ENCODE assay signal across 8 cellular contexts in the genomic region with DNA sequence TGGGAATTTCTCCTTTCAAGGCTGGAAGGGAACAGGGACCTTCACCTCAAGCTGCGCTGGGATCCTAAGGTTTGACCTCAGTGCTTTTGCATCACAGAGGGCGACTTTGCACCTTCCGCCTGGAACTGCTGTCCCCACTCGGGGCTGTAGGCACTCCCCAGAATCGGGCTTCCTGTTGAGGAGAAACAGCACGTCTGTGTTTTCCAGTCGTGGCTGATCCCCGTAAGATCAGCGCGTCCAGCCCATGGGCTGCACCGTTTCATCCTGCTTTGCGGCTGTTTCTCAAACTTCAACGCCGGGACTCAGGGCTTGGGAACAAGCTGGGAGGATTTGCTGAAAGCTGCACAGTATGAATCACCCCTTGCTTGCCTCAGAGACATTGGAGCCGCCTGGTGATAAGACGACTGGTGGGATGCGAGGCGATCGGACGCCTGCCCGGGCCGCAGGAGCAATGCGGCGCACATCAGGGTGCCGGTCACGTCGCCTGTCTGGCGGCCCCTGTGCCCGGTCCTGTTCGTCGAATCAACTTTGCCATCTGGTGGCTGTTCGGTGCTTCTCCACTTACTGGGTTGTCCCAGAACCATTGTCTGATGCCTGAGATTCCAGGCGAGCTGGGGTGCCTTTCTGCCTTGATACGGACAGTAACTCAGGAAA. TPM values are rescaled to one million over a fixed set of nuclear protein-coding genes. Genes with fewer than 3 reads are reported as not detected.
A peak's percentile ranks its signal among the peaks of the same experiment; 100 is the strongest.
DNase-seq lines count a peak whose midpoint lies in the region; FAIRE-seq and TF ChIP-seq lines count a peak whose summit lies in the region.

No MANE protein-coding gene starts in this region.

- no peaks in the 10 kb centered on the region for H3K27me3 ChIP-seq in AG04450 (ENCODE audit: control insufficient read depth, insufficient read depth, low read length)
- no peaks in the 10 kb centered on the region for H3K27me3 ChIP-seq in neural cell (ENCODE audit: insufficient read depth, low read depth, low read length)

- H2AFZ ChIP-seq in neural cell (ENCODE audit: low read depth, low read length) (no peak overlapping the region), OCI-LY7 (ENCODE audit: low read length) (no peak overlapping the region)

- H3K4me1 ChIP-seq in OCI-LY7 (ENCODE audit: insufficient read depth, low read length, poor library complexity, severe bottlenecking), result no peaks in the 10 kb centered on the region

- peak overlapping the region; percentile 17; the same call in 1 of the 2 replicates for H3K4me3 ChIP-seq in AG04450 (ENCODE audit: low read depth, low read length)
- H3K4me3 ChIP-seq in neural cell (ENCODE audit: low read length), result no peak overlapping the region
- no peak overlapping the region for H3K4me3 ChIP-seq in OCI-LY7 (ENCODE audit: low read depth, low read length, poor library complexity, severe bottlenecking)

- H3K4me2 ChIP-seq in neural cell (ENCODE audit: low read length), result no peak overlapping the region
- no peak overlapping the region for H3K4me2 ChIP-seq in OCI-LY7 (ENCODE audit: low read length)

- H3K9me2 ChIP-seq in neural cell (ENCODE audit: insufficient read depth, low read length) (no peaks in the 10 kb centered on the region), OCI-LY7 (ENCODE audit: insufficient read depth, low read length) (no peaks in the 10 kb centered on the region)

- CTCF ChIA-PET in AG04450 (lab: Charles Lee), result interaction anchor here (0.6 to 1.6 kb wide), 8 partner anchors 9 to 318 kb away, joined by 3 to 10 read pairs (median 4); no protein-coding TSS in a partner anchor
- CTCF ChIA-PET in OCI-LY7 (lab: Charles Lee; ENCODE audit: unreplicated experiment), result no interaction called here

- TF ChIP-seq CTCF in AG04450 (IDR thresholded peaks at IDR 0.05; ENCODE audit: low read depth, low read length), result peak; percentile 38; the same call in 1 of the 2 replicates
- TF ChIP-seq CTCF in neural cell (IDR thresholded peaks at IDR 0.05; ENCODE audit: poor library complexity, severe bottlenecking), result peak; percentile 47
- TF ChIP-seq CTCF in OCI-LY7 (conservative IDR thresholded peaks at IDR 0.05; ENCODE audit: low read length), result no peak

- H4K20me1 ChIP-seq in neural cell (ENCODE audit: insufficient read depth), result no peaks in the 10 kb centered on the region
- H4K20me1 ChIP-seq in OCI-LY7 (ENCODE audit: insufficient read depth, low read length), result no peaks in the 10 kb centered on the region

- no peaks in the 10 kb centered on the region for H3F3A ChIP-seq in neural cell (ENCODE audit: insufficient read depth, low read length, poor library complexity, severe bottlenecking)

- BruUV-seq in OCI-LY7 (replicated peaks; lab: Mats Ljungman, UMichigan), result no TSS peak

- TF ChIP-seq EP300 in neural cell (conservative IDR thresholded peaks at IDR 0.05; ENCODE audit: poor library complexity, severe bottlenecking), result no peak

- intact Hi-C loops in OCI-LY7 (cut with micrococcal nuclease; ENCODE audit: unreplicated experiment), result no loop called here

- H3K36me3 ChIP-seq in neural cell (ENCODE audit: insufficient read depth, low read length), result no peaks in the 10 kb centered on the region
- H3K36me3 ChIP-seq in OCI-LY7 (ENCODE audit: insufficient read depth, low read length), result no peaks in the 10 kb centered on the region

- no peak overlapping the region for H3K9ac ChIP-seq in neural cell (ENCODE audit: low read length)

- no peak overlapping the region for H3K27ac ChIP-seq in AG04450 (ENCODE audit: low read depth, low read length)
- no peak overlapping the region for H3K27ac ChIP-seq in neural cell (ENCODE audit: low read length)
- no peak overlapping the region for H3K27ac ChIP-seq in OCI-LY7 (ENCODE audit: low read depth, low read length, poor library complexity, severe bottlenecking)

- H3K9me3 ChIP-seq in AG04450 (ENCODE audit: control insufficient read depth, insufficient read depth, low read length) (peaks cover 45% of the 10 kb centered on the region), neural cell (ENCODE audit: low read length) (no peaks in the 10 kb centered on the region), OCI-LY7 (ENCODE audit: low read length) (no peaks in the 10 kb centered on the region)

- POLR2A ChIA-PET in AG04450 (lab: Yijun Ruan, JAX) (interaction anchor here (1.8 kb wide), 1 partner anchor 125 kb away, joined by 4 read pairs; no protein-coding TSS in a partner anchor), OCI-LY7 (lab: Charles Lee) (interaction anchor here (1.1 kb wide), 1 partner anchor 642 kb away, joined by 6 read pairs; no protein-coding TSS in a partner anchor)

- TF ChIP-seq RAD21 in neural cell (conservative IDR thresholded peaks at IDR 0.05), result peak; percentile 39

- H3K79me2 ChIP-seq in neural cell (replicated peaks; ENCODE audit: insufficient read depth, low read length), result no peaks in the 10 kb centered on the region
- H3K79me2 ChIP-seq in OCI-LY7 (ENCODE audit: insufficient read depth, low read depth, low read length), result no peaks in the 10 kb centered on the region

- peak; percentile 20 for DNase-seq in AG04450 (ENCODE audit: low read depth, low spot score)
- peak; percentile 19 for DNase-seq in NCI-H460 (ENCODE audit: extremely low read depth, low read depth)
- peak; percentile 56 for DNase-seq in fibroblast of peridontal ligament (ENCODE audit: extremely low read depth)
- no peak for DNase-seq in LoVo (ENCODE audit: low spot score)
- DNase-seq in HTR-8/SVneo (ENCODE audit: insufficient read length, low spot score), result no peak
- no peak for DNase-seq in NCI-H1092 (lab: John Stamatoyannopoulos, UW)
- DNase-seq in OCI-LY7 (ENCODE audit: low spot score), result no peak

- FAIRE-seq in HTR-8/SVneo (lab: Jason Lieb, UNC), result no peak

TF ChIP-seq in neural cell, 6 proteins besides CTCF, POLR2A, EP300 and RAD21:
- TF ChIP-seq TAF1 (IDR thresholded peaks at IDR 0.05; ENCODE audit: low read depth), result no peak
- peak; percentile 52 for TF ChIP-seq SMC3 (conservative IDR thresholded peaks at IDR 0.05; ENCODE audit: poor library complexity)
TF ChIP-seq in neural cell: peak in this region for 1.

RNA-seq across cellular contexts. Expression of gene FRMD1, which starts 53.6 kb away (rescaled TPM):
- not detected in 2 replicates for polyA plus RNA-seq in AG04450 (2011; rRNA removed)
- not detected in 2 replicates for polyA minus RNA-seq in AG04450 (2011; rRNA and poly(A)+ RNA removed)
- not detected in 2 replicates for total RNA-seq in NCI-H460 (2014; rRNA removed; shearing (Covaris generic))
- polyA plus RNA-seq in NCI-H460 (2014; cell fraction: nucleus; rRNA removed), result not detected in 2 replicates
- not detected in 2 replicates for polyA plus RNA-seq in neural cell
- not detected in 2 replicates for polyA minus RNA-seq in neural cell
- total RNA-seq in OCI-LY7 (2014; rRNA removed; shearing (Covaris generic)), result not detected in 2 replicates
- not detected in 2 replicates for total RNA-seq in OCI-LY7 (2022)

Comparison
In these comparisons a context has a peak if more than half of its experiments do, and no peak if none do; other contexts are left out.
1. DNase-seq: peak in AG04450 (single experiment), NCI-H460 (single experiment) and fibroblast of peridontal ligament (single experiment); none in LoVo (single experiment), HTR-8/SVneo (single experiment), NCI-H1092 (single experiment) and OCI-LY7 (single experiment).